8 cellular contexts compared by ENCODE assay signal in genomic region chr4:80265571-80266266, GRCh38. TPM values are rescaled to one million over a fixed set of nuclear protein-coding genes. Genes with fewer than 3 reads are reported as not detected.
DNase-seq lines count a peak whose midpoint lies in the region; ATAC-seq and TF ChIP-seq lines count a peak whose summit lies in the region.

No MANE protein-coding gene starts in this region.

- peak overlapping the region; percentile 4 for H3K9ac ChIP-seq in smooth muscle cell (ENCODE audit: low read depth)

- peaks cover 81% of the 10 kb centered on the region for H3K27me3 ChIP-seq in cardiac muscle cell
- peaks cover 100% of the 10 kb centered on the region for H3K27me3 ChIP-seq in smooth muscle cell (ENCODE audit: low read depth)

- H3K36me3 ChIP-seq in cardiac muscle cell (no peaks in the 10 kb centered on the region), smooth muscle cell (ENCODE audit: low read depth) (no peaks in the 10 kb centered on the region)

- ATAC-seq in Right ventricle myocardium inferior (no peak), GM21576 (IDR thresholded peaks at IDR 0.05; ENCODE audit: unreplicated experiment) (no peak)
- no peak for ATAC-seq in activated CD8-positive, alpha-beta T cell treated with anti-CD3 and anti-CD28 coated beads, Interleukin-2, amount 10 ng/mL, durations not matched to agents 7 days and 5 days

- WGBS in smooth muscle cell (ENCODE audit: low lambda C conversion rate), result 2% methylated on average over 34 of the region's 36 CpGs

- H3K36me3 Mint-ChIP-seq in activated CD8-positive, alpha-beta T cell treated with anti-CD3 and anti-CD28 coated beads, Interleukin-2, amount 10 ng/mL, durations not matched to agents 7 days and 5 days (ENCODE audit: low read depth), result peaks cover 4% of the 10 kb centered on the region

- CTCF ChIA-PET in activated CD8-positive, alpha-beta T cell treated with anti-CD3 and anti-CD28 coated beads, Interleukin-2, amount 10 ng/mL, durations not matched to agents 7 days and 5 days (lab: Charles Lee), result no interaction called here

- H3K4me3 ChIP-seq in cardiac muscle cell (peak overlapping the region; percentile 30), smooth muscle cell (peak overlapping the region; percentile 47)

- H4K20me1 ChIP-seq in smooth muscle cell (ENCODE audit: low read depth), result no peaks in the 10 kb centered on the region

- H3K4me1 ChIP-seq in cardiac muscle cell (ENCODE audit: low read depth) (peaks cover 10% of the 10 kb centered on the region), smooth muscle cell (ENCODE audit: low read depth) (peaks cover 8% of the 10 kb centered on the region)

- peak overlapping the region; percentile 62 for H2AFZ ChIP-seq in smooth muscle cell (ENCODE audit: low read depth)

- POLR2A ChIA-PET in activated CD8-positive, alpha-beta T cell treated with anti-CD3 and anti-CD28 coated beads, Interleukin-2, amount 10 ng/mL, durations not matched to agents 7 days and 5 days (lab: Charles Lee), result no interaction called here

- H3K27ac Mint-ChIP-seq in activated CD8-positive, alpha-beta T cell treated with anti-CD3 and anti-CD28 coated beads, Interleukin-2, amount 10 ng/mL, durations not matched to agents 7 days and 5 days, result no peak overlapping the region

- peaks cover 24% of the 10 kb centered on the region for H3K4me1 Mint-ChIP-seq in activated CD8-positive, alpha-beta T cell treated with anti-CD3 and anti-CD28 coated beads, Interleukin-2, amount 10 ng/mL, durations not matched to agents 7 days and 5 days (ENCODE audit: low read depth)

- H3K4me3 Mint-ChIP-seq in activated CD8-positive, alpha-beta T cell treated with anti-CD3 and anti-CD28 coated beads, Interleukin-2, amount 10 ng/mL, durations not matched to agents 7 days and 5 days, result peak overlapping the region; percentile 23

- no peak for TF ChIP-seq CTCF in cardiac muscle cell (IDR thresholded peaks at IDR 0.05; ENCODE audit: low read depth, low read length)
- TF ChIP-seq CTCF in smooth muscle cell (IDR thresholded peaks at IDR 0.05; ENCODE audit: borderline replicate concordance, insufficient read depth, poor library complexity, severe bottlenecking), result no peak

- H3K27ac ChIP-seq in cardiac muscle cell, result no peak overlapping the region
- no peak overlapping the region for H3K27ac ChIP-seq in smooth muscle cell (ENCODE audit: low read depth)

- no peaks in the 10 kb centered on the region for H3K9me3 Mint-ChIP-seq in activated CD8-positive, alpha-beta T cell treated with anti-CD3 and anti-CD28 coated beads, Interleukin-2, amount 10 ng/mL, durations not matched to agents 7 days and 5 days (ENCODE audit: insufficient read depth)

- intact Hi-C loops in Right ventricle myocardium inferior (cut with DNase I), result no loop called here

- H3K4me2 ChIP-seq in smooth muscle cell, result peak overlapping the region; percentile 91

- H3F3A ChIP-seq in smooth muscle cell (ENCODE audit: low read depth), result no peaks in the 10 kb centered on the region

- peaks cover 80% of the 10 kb centered on the region for H3K27me3 Mint-ChIP-seq in activated CD8-positive, alpha-beta T cell treated with anti-CD3 and anti-CD28 coated beads, Interleukin-2, amount 10 ng/mL, durations not matched to agents 7 days and 5 days (ENCODE audit: low read depth)

- H3K79me2 ChIP-seq in smooth muscle cell (ENCODE audit: low read depth), result no peaks in the 10 kb centered on the region

- H3K9me3 ChIP-seq in cardiac muscle cell (ENCODE audit: low read depth), result no peaks in the 10 kb centered on the region
- H3K9me3 ChIP-seq in smooth muscle cell (replicated peaks; ENCODE audit: low read depth), result no peaks in the 10 kb centered on the region

- DNase-seq in cardiac muscle cell (ENCODE audit: low read depth in 1 of 2, low spot score in 1 of 2) (peak; percentile 33 to 54), Right ventricle myocardium inferior (ENCODE audit: missing footprints) (no peak), hepatic stellate cell (ENCODE audit: low spot score) (peak; percentile 58), smooth muscle cell (lab: John Stamatoyannopoulos, UW; ENCODE audit: unreplicated experiment) (no peak), NCI-H2196 (lab: John Stamatoyannopoulos, UW; ENCODE audit: unreplicated experiment) (no peak), occipital lobe (lab: John Stamatoyannopoulos, UW) (no peak)
- no peak for DNase-seq in activated CD8-positive, alpha-beta T cell treated with anti-CD3 and anti-CD28 coated beads, Interleukin-2, amount 10 ng/mL, durations not matched to agents 7 days and 5 days

RNA-seq across cellular contexts. Expression of gene FGF5, which starts 0.7 kb away (rescaled TPM):
- total RNA-seq in cardiac muscle cell (0.21 and 0.28 TPM in 2 replicates), Right ventricle myocardium inferior (1.6 TPM), smooth muscle cell (0.04 TPM in 1 of 2 replicates, not detected in the other), occipital lobe (1.6 TPM)
- polyA plus RNA-seq in cardiac muscle cell (0.97 and 2.0 TPM in 2 replicates), smooth muscle cell (0.57 TPM in 1 of 2 replicates, not detected in the other)
- not detected for total RNA-seq in activated CD8-positive, alpha-beta T cell treated with anti-CD3 and anti-CD28 coated beads, Interleukin-2, amount 10 ng/mL, durations not matched to agents 7 days and 5 days

Comparison
In these comparisons a context has a peak if more than half of its experiments do, and no peak if none do; other contexts are left out.
1. DNase-seq: peak in cardiac muscle cell (2 of 2) and hepatic stellate cell (single experiment); none in Right ventricle myocardium inferior (single experiment), activated CD8-positive, alpha-beta T cell treated with anti-CD3 and anti-CD28 coated beads, Interleukin-2, amount 10 ng/mL, durations not matched to agents 7 days and 5 days (single experiment), smooth muscle cell (single experiment), NCI-H2196 (single experiment) and occipital lobe (single experiment).